Comparison of ENCODE assay signal across 22 cellular contexts in genomic region chr3:99013077-99013476, GRCh38.
"Had no signal": no experiment of that assay in that cellular context is flagged by ENCODE, and none has a peak within 500 bp of the region (broad histone marks: within the 10 kb centered on the region; RNA-seq: fewer than 3 reads in every experiment).

No MANE protein-coding gene starts in this region.

- H3K27me3 ChIP-seq: body of pancreas, thyroid gland, uterus had no signal

- H3K9me3 ChIP-seq: body of pancreas, thyroid gland, uterus had no signal

- H3K79me2 ChIP-seq: parathyroid adenoma had no signal

- DNase-seq: activated CD4-positive, alpha-beta memory T cell treated with anti-CD3 and anti-CD28 coated beads, Interleukin-2, amount 10 ng/mL, durations not matched to agents 7 days and 5 days; activated CD4-positive, alpha-beta T cell treated with anti-CD3 and anti-CD28 coated beads for 4 hours; activated effector memory CD4-positive, alpha-beta T cell treated with Interleukin-2 at 50 U/mL for 16 hours; activated T-cell treated with anti-CD3 and anti-CD28 coated beads, Interleukin-2, amount 50 U/mL, for 4 hours; amniotic stem cell; body of pancreas; effector memory CD4-positive, alpha-beta T cell; islet precursor cell; naive B cell; retina; stimulated activated CD4-positive, alpha-beta T cell treated with anti-CD3 and anti-CD28 coated beads, Interleukin-15, amount 100 ng/mL, for 24 hours; stimulated activated CD4-positive, alpha-beta T cell treated with anti-CD3 and anti-CD28 coated beads, Interleukin-4, amount 100 ng/mL, for 1 hour; stimulated activated naive B cell treated with anti-CD40 and anti-IgM and Interleukin-4, amounts not matched to agents 10 μg/mL and 1 μg/mL and 100 μg/mL, for 72 hours; thyroid gland; uterus had no signal

- ATAC-seq: activated T-cell treated with anti-CD3 and anti-CD28 coated beads, Interleukin-2, amount 50 U/mL, for 4 hours; body of pancreas; left lobe of liver; stimulated activated naive B cell treated with anti-CD40 and anti-IgM and Interleukin-4, amounts not matched to agents 10 μg/mL and 1 μg/mL and 100 μg/mL, for 72 hours; WTC11 had no signal

- H3K9ac ChIP-seq: parathyroid adenoma had no signal

- H3K4me1 Mint-ChIP-seq: activated CD4-positive, alpha-beta memory T cell treated with anti-CD3 and anti-CD28 coated beads, Interleukin-2, amount 10 ng/mL, durations not matched to agents 7 days and 5 days; central memory CD8-positive, alpha-beta T cell; WTC11 had no signal

- H3K27me3 Mint-ChIP-seq: activated CD4-positive, alpha-beta memory T cell treated with anti-CD3 and anti-CD28 coated beads, Interleukin-2, amount 10 ng/mL, durations not matched to agents 7 days and 5 days; central memory CD8-positive, alpha-beta T cell; naive B cell; stimulated activated naive B cell treated with anti-CD40 and anti-IgM and Interleukin-4, amounts not matched to agents 10 μg/mL and 1 μg/mL and 100 μg/mL, for 72 hours had no signal

- H3K27ac ChIP-seq: body of pancreas, epithelial cell of prostate, parathyroid adenoma, uterus had no signal

- H3K4me3 Mint-ChIP-seq: activated CD4-positive, alpha-beta memory T cell treated with anti-CD3 and anti-CD28 coated beads, Interleukin-2, amount 10 ng/mL, durations not matched to agents 7 days and 5 days; activated naive CD8-positive, alpha-beta T cell; activated T-cell treated with anti-CD3 and anti-CD28 coated beads, Interleukin-2, amount 50 U/mL, for 4 hours; central memory CD8-positive, alpha-beta T cell; naive B cell; stimulated activated naive B cell treated with anti-CD40 and anti-IgM and Interleukin-4, amounts not matched to agents 10 μg/mL and 1 μg/mL and 100 μg/mL, for 72 hours; T-helper 1 cell treated with Interleukin-12 subunit alpha and Interleukin-12 subunit beta and Interleukin-4 antibody, amounts not matched to agents 30 μg/mL and 1 μg/mL, for 36 hours; WTC11 had no signal

- H3K9me3 Mint-ChIP-seq: activated CD4-positive, alpha-beta memory T cell treated with anti-CD3 and anti-CD28 coated beads, Interleukin-2, amount 10 ng/mL, durations not matched to agents 7 days and 5 days; activated T-cell treated with anti-CD3 and anti-CD28 coated beads, Interleukin-2, amount 50 U/mL, for 4 hours; central memory CD8-positive, alpha-beta T cell; naive B cell; T-helper 1 cell treated with Interleukin-12 subunit alpha and Interleukin-12 subunit beta and Interleukin-4 antibody, amounts not matched to agents 30 μg/mL and 1 μg/mL, for 36 hours had no signal

- H3K4me1 ChIP-seq: body of pancreas, uterus had no signal

- H3K36me3 Mint-ChIP-seq: activated naive CD8-positive, alpha-beta T cell; naive B cell; stimulated activated naive B cell treated with anti-CD40 and anti-IgM and Interleukin-4, amounts not matched to agents 10 μg/mL and 1 μg/mL and 100 μg/mL, for 72 hours had no signal

- H3K27ac Mint-ChIP-seq: activated CD4-positive, alpha-beta memory T cell treated with anti-CD3 and anti-CD28 coated beads, Interleukin-2, amount 10 ng/mL, durations not matched to agents 7 days and 5 days; activated naive CD8-positive, alpha-beta T cell; naive B cell; stimulated activated naive B cell treated with anti-CD40 and anti-IgM and Interleukin-4, amounts not matched to agents 10 μg/mL and 1 μg/mL and 100 μg/mL, for 72 hours; T-helper 1 cell treated with Interleukin-12 subunit alpha and Interleukin-12 subunit beta and Interleukin-4 antibody, amounts not matched to agents 30 μg/mL and 1 μg/mL, for 36 hours; WTC11 had no signal

- H3K36me3 ChIP-seq: thyroid gland, uterus had no signal

- H3K4me3 ChIP-seq: body of pancreas, thyroid gland, uterus had no signal
